ENCODE assay signal across 29 cellular contexts in the genomic region with DNA sequence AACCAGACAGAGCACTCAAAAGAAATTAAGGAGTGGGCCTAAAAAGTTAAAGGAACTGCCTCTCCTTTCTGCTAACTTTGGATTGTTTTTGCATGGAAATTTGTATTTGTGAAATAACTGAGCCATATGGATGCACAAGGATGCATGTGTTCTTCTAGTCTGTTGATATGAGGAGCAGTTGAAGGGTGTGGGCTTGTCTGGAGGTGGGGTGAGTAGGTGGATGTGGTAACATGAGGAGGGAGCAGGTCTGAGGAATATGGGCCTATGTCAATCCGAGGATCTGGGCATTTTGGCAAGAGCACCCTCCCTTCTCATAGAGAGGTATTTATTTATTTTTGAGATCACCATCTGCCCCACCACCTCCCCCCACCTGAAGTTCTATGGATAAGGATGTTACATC. TPM values are rescaled to one million over a fixed set of nuclear protein-coding genes. Genes with fewer than 3 reads are reported as not detected.
"Had no signal": no experiment of that assay in that cellular context is flagged by ENCODE, and none has a peak within 500 bp of the region (broad histone marks: within the 10 kb centered on the region; RNA-seq: fewer than 3 reads in every experiment).

No MANE protein-coding gene starts in this region.

- H3K36me3 ChIP-seq: stomach, suprapubic skin, thoracic aorta, thyroid gland, tibial artery, tibial nerve, transverse colon, upper lobe of left lung, upper lobe of right lung, uterus, vagina had no signal

- H3K4me3 Mint-ChIP-seq: stimulated activated effector memory CD8-positive, alpha-beta T cell treated with anti-CD3 and anti-CD28 coated beads, Interleukin-12 subunit alpha, Interleukin-12 subunit beta, amount 100 ng/mL, for 72 hours; stimulated activated memory B cell treated with anti-CD40 and anti-IgM and Interleukin-4, amounts not matched to agents 10 μg/mL and 1 μg/mL and 100 μg/mL, for 72 hours; stimulated activated naive B cell treated with anti-CD40 and anti-IgM and Interleukin-4, amounts not matched to agents 10 μg/mL and 1 μg/mL and 100 μg/mL, for 72 hours; stimulated activated naive CD8-positive, alpha-beta T cell treated with anti-CD3 and anti-CD28 coated beads, Interleukin-15, amount 100 ng/mL, for 72 hours; stimulated activated naive CD8-positive, alpha-beta T cell treated with anti-CD3 and anti-CD28 coated beads, Interleukin-15, Interleukin-2, amounts not matched to agents 100 ng/mL and 50 ng/mL, for 24 hours; type B pancreatic cell had no signal

- H3K4me1 Mint-ChIP-seq: stimulated activated effector memory CD8-positive, alpha-beta T cell treated with anti-CD3 and anti-CD28 coated beads, Interleukin-12 subunit alpha, Interleukin-12 subunit beta, amount 100 ng/mL, for 72 hours had no signal

- H3K27ac ChIP-seq: stomach, suprapubic skin, testis, thoracic aorta, thyroid gland, tibial artery, tibial nerve, transverse colon, upper lobe of left lung, upper lobe of right lung, uterus, vagina had no signal

- H3K27me3 ChIP-seq: stomach, testis, thyroid gland, transverse colon, upper lobe of left lung, uterus, vagina had no signal

- H3K4me3 ChIP-seq: stomach, suprapubic skin, testis, thoracic aorta, thyroid gland, tibial artery, tibial nerve, transverse colon, upper lobe of left lung, upper lobe of right lung, uterus, vagina had no signal

- H3K36me3 Mint-ChIP-seq: stimulated activated effector memory CD8-positive, alpha-beta T cell treated with anti-CD3 and anti-CD28 coated beads, Interleukin-12 subunit alpha, Interleukin-12 subunit beta, amount 100 ng/mL, for 72 hours; type B pancreatic cell had no signal

- H3K9me3 Mint-ChIP-seq: stimulated activated effector memory CD8-positive, alpha-beta T cell treated with anti-CD3 and anti-CD28 coated beads, Interleukin-12 subunit alpha, Interleukin-12 subunit beta, amount 100 ng/mL, for 72 hours; stimulated activated naive CD8-positive, alpha-beta T cell treated with anti-CD3 and anti-CD28 coated beads, Interleukin-15, amount 100 ng/mL, for 72 hours; stimulated activated naive CD8-positive, alpha-beta T cell treated with anti-CD3 and anti-CD28 coated beads, Interleukin-15, Interleukin-2, amounts not matched to agents 100 ng/mL and 50 ng/mL, for 24 hours; type B pancreatic cell had no signal

- DNase-seq: stimulated activated CD4-positive, alpha-beta T cell treated with anti-CD3 and anti-CD28 coated beads, Interleukin-2, amount 100 ng/mL, for 48 hours; stimulated activated CD4-positive, alpha-beta T cell treated with anti-CD3 and anti-CD28 coated beads, Interleukin-4, amount 100 ng/mL, for 1 hour; stimulated activated CD4-positive, alpha-beta T cell treated with anti-CD3 and anti-CD28 coated beads, Interleukin-4, amount 100 ng/mL, for 24 hours; stimulated activated CD4-positive, alpha-beta T cell treated with anti-CD3 and anti-CD28 coated beads, Interleukin-4, amount 100 ng/mL, for 4 hours; stimulated activated CD8-positive, alpha-beta memory T cell treated with anti-CD3 and anti-CD28 coated beads, Interleukin-4, amount 100 ng/mL, for 48 hours; stimulated activated naive B cell treated with anti-CD40 and anti-IgM and Interleukin-4, amounts not matched to agents 10 μg/mL and 1 μg/mL and 100 μg/mL, for 72 hours; stimulated activated naive CD4-positive, alpha-beta T cell; stimulated activated naive CD4-positive, alpha-beta T cell treated with Interleukin-2 at 50 U/mL for 16 hours; stimulated activated naive CD8-positive, alpha-beta T cell treated with anti-CD3 and anti-CD28 coated beads, Interleukin-15, amount 100 ng/mL, for 72 hours; stimulated activated naive CD8-positive, alpha-beta T cell treated with anti-CD3 and anti-CD28 coated beads, Interleukin-15, Interleukin-2, amounts not matched to agents 100 U/mL and 50 U/mL, for 24 hours; stomach; substantia nigra; testis; thyroid gland; tibial artery; transverse colon; trophoblast cell; upper lobe of left lung; upper lobe of right lung; uterus had no signal

- H3K9me3 ChIP-seq: stomach, suprapubic skin, testis, thoracic aorta, thyroid gland, tibial artery, transverse colon, upper lobe of left lung, upper lobe of right lung, uterus, vagina had no signal

- H3K27ac Mint-ChIP-seq: stimulated activated effector memory CD8-positive, alpha-beta T cell treated with anti-CD3 and anti-CD28 coated beads, Interleukin-12 subunit alpha, Interleukin-12 subunit beta, amount 100 ng/mL, for 72 hours; stimulated activated naive B cell treated with anti-CD40 and anti-IgM and Interleukin-4, amounts not matched to agents 10 μg/mL and 1 μg/mL and 100 μg/mL, for 72 hours; stimulated activated naive CD8-positive, alpha-beta T cell treated with anti-CD3 and anti-CD28 coated beads, Interleukin-15, amount 100 ng/mL, for 72 hours; stimulated activated naive CD8-positive, alpha-beta T cell treated with anti-CD3 and anti-CD28 coated beads, Interleukin-15, Interleukin-2, amounts not matched to agents 100 ng/mL and 50 ng/mL, for 24 hours; type B pancreatic cell had no signal

- H3K4me1 ChIP-seq: stomach, suprapubic skin, testis, thyroid gland, tibial artery, transverse colon, upper lobe of left lung, upper lobe of right lung, uterus, vagina had no signal

RNA-seq across cellular contexts. Expression of a gene that starts 13.4 kb away (rescaled TPM):
- total RNA-seq: suprapubic skin, thoracic aorta, tibial nerve, ureter, vagina had no signal
